ENCODE assay signal across 15 cellular contexts in the genomic region with DNA sequence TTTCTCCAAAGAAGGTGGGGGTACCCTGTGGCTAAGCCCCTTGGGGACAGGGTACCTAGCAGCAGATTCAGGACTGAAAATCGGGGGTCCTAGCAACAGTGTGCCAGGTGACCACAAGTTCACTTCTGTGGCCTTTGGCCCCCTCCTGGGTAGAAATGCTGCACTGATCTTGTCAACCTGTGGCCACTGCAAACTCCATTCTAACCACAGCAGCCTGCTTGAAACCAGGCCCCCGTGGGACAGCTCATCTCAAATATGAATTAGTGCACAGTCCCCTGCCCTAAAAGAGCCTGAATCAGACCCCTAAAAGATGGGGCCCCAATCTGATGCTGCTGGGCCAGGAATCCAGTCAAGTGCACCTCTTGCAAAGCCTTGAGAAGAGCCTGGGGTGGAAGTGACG.
"Had no signal": no experiment of that assay in that cellular context is flagged by ENCODE, and none has a peak within 500 bp of the region (broad histone marks: within the 10 kb centered on the region; RNA-seq: fewer than 3 reads in every experiment).

No MANE protein-coding gene starts in this region.

- H3K36me3 ChIP-seq: esophagus muscularis mucosa, gastrocnemius medialis, left lung, lower lobe of right lung, sigmoid colon, tibial artery, upper lobe of right lung had no signal

- ATAC-seq: effector memory CD8-positive, alpha-beta T cell; gastrocnemius medialis; left lung; lower lobe of right lung; stimulated activated naive CD8-positive, alpha-beta T cell treated with anti-CD3 and anti-CD28 coated beads, Interleukin-15, Interleukin-2, amounts not matched to agents 100 U/mL and 50 U/mL, for 24 hours; upper lobe of right lung had no signal

- H3K9me3 ChIP-seq: esophagus muscularis mucosa, gastrocnemius medialis, left lung, lower lobe of right lung, sigmoid colon, tibial artery, upper lobe of right lung had no signal

- H3K4me3 ChIP-seq: esophagus muscularis mucosa, gastrocnemius medialis, left lung, lower lobe of right lung, sigmoid colon, skin epidermis, tibial artery, upper lobe of right lung had no signal

- DNase-seq: effector memory CD8-positive, alpha-beta T cell; gastrocnemius medialis; islet precursor cell; lower lobe of right lung; naive B cell; sigmoid colon; stimulated activated CD4-positive, alpha-beta T cell treated with anti-CD3 and anti-CD28 coated beads, Interleukin-12 subunit alpha, Interleukin-12 subunit beta, amount 100 ng/mL, for 4 hours; stimulated activated CD4-positive, alpha-beta T cell treated with anti-CD3 and anti-CD28 coated beads, Interleukin-2, amount 100 ng/mL, for 48 hours; stimulated activated naive CD8-positive, alpha-beta T cell treated with anti-CD3 and anti-CD28 coated beads, Interleukin-15, Interleukin-2, amounts not matched to agents 100 U/mL and 50 U/mL, for 24 hours; upper lobe of right lung had no signal

- H3K4me1 ChIP-seq: left lung, lower lobe of right lung, sigmoid colon, tibial artery, upper lobe of right lung had no signal

- H3K27me3 ChIP-seq: esophagus muscularis mucosa, gastrocnemius medialis, left lung, sigmoid colon, tibial artery, upper lobe of right lung had no signal

- H3K27ac ChIP-seq: epithelial cell of prostate, esophagus muscularis mucosa, gastrocnemius medialis, left lung, lower lobe of right lung, sigmoid colon, skin epidermis, tibial artery, upper lobe of right lung had no signal
